Comparison of ENCODE assay signal across 8 cellular contexts in genomic region chr2:216497808-216498366, GRCh38. TPM values are rescaled to one million over a fixed set of nuclear protein-coding genes. Genes with fewer than 3 reads are reported as not detected.
A peak's percentile ranks its signal among the peaks of the same experiment; 100 is the strongest.
DNase-seq lines count a peak whose midpoint lies in the region; ATAC-seq and TF ChIP-seq lines count a peak whose summit lies in the region.

No MANE protein-coding gene starts in this region.

- H3K4me3 ChIP-seq in lower lobe of right lung: peak overlapping the region; percentile 90
- H3K4me3 ChIP-seq in upper lobe of right lung: peak overlapping the region; percentile 83

- H3K36me3 Mint-ChIP-seq in activated T-cell treated with anti-CD3 and anti-CD28 coated beads, Interleukin-2, amount 50 U/mL, for 72 hours (ENCODE audit: insufficient read depth in 2 of 2): peaks cover 15 to 39% of the 10 kb centered on the region in 2 donors
- H3K36me3 Mint-ChIP-seq in brain: peaks cover 41% of the 10 kb centered on the region

- H3K27me3 Mint-ChIP-seq in activated T-cell treated with anti-CD3 and anti-CD28 coated beads, Interleukin-2, amount 50 U/mL, for 72 hours (ENCODE audit: low read depth): no peaks in the 10 kb centered on the region
- peaks cover 12% of the 10 kb centered on the region for H3K27me3 Mint-ChIP-seq in brain

- H3K27ac Mint-ChIP-seq in activated T-cell treated with anti-CD3 and anti-CD28 coated beads, Interleukin-2, amount 50 U/mL, for 72 hours: peak overlapping the region; percentile 91
- peak overlapping the region; percentile 97 to 99 (median 99) for H3K27ac Mint-ChIP-seq in brain

- H3K4me1 Mint-ChIP-seq in activated T-cell treated with anti-CD3 and anti-CD28 coated beads, Interleukin-2, amount 50 U/mL, for 72 hours (ENCODE audit: low read depth): peaks cover 57% of the 10 kb centered on the region
- H3K4me1 Mint-ChIP-seq in brain: peaks cover 65% of the 10 kb centered on the region

- H3K36me3 ChIP-seq in lower lobe of right lung (peaks cover 35% of the 10 kb centered on the region), upper lobe of right lung (peaks cover 33% of the 10 kb centered on the region)

- H3K9me3 ChIP-seq in lower lobe of right lung (no peaks in the 10 kb centered on the region), upper lobe of right lung (no peaks in the 10 kb centered on the region)

- no peaks in the 10 kb centered on the region for H3K9me3 Mint-ChIP-seq in activated T-cell treated with anti-CD3 and anti-CD28 coated beads, Interleukin-2, amount 50 U/mL, for 72 hours
- peaks cover 0 to 5% (median 0%) of the 10 kb centered on the region in 5 experiments for H3K9me3 Mint-ChIP-seq in brain

- intact Hi-C loops in lower lobe of right lung (cut with DNase I): no loop called here
- intact Hi-C loops in upper lobe of right lung (cut with DNase I): no loop called here

- H3K27ac ChIP-seq in lower lobe of right lung: peak overlapping the region; percentile 86
- H3K27ac ChIP-seq in upper lobe of right lung: peak overlapping the region; percentile 83

- H3K4me1 ChIP-seq in lower lobe of right lung: peaks cover 27% of the 10 kb centered on the region
- peaks cover 15% of the 10 kb centered on the region for H3K4me1 ChIP-seq in upper lobe of right lung

- peak overlapping the region; percentile 87 to 94 for H3K4me3 Mint-ChIP-seq in activated T-cell treated with anti-CD3 and anti-CD28 coated beads, Interleukin-2, amount 50 U/mL, for 72 hours
- peak overlapping the region; percentile 94 to 98 (median 98) for H3K4me3 Mint-ChIP-seq in brain

- no peak for ATAC-seq in activated T-cell treated with anti-CD3 and anti-CD28 coated beads, Interleukin-2, amount 50 U/mL, for 72 hours (replicated peaks in 1 of 2)
- ATAC-seq in lower lobe of right lung (peak in 1 of 2 donors; percentile 2), upper lobe of right lung (no peak), HG03571 (IDR thresholded peaks at IDR 0.05; ENCODE audit: unreplicated experiment) (no peak), HG03378 (IDR thresholded peaks at IDR 0.05; ENCODE audit: unreplicated experiment) (no peak), HG02642 (IDR thresholded peaks at IDR 0.05; ENCODE audit: poor library complexity, unreplicated experiment) (no peak)

- no peak for DNase-seq in activated T-cell treated with anti-CD3 and anti-CD28 coated beads, Interleukin-2, amount 50 U/mL, for 72 hours
- DNase-seq in activated T-cell treated with anti-CD3 and anti-CD28 coated beads for 4 hours: no peak
- DNase-seq in lower lobe of right lung: no peak
- no peak for DNase-seq in upper lobe of right lung

- TF ChIP-seq CTCF in brain (conservative IDR thresholded peaks at IDR 0.05): no peak
- no peak for TF ChIP-seq CTCF in lower lobe of right lung (IDR thresholded peaks at IDR 0.05)
- no peak for TF ChIP-seq CTCF in upper lobe of right lung (IDR thresholded peaks at IDR 0.05)

- H3K27me3 ChIP-seq in lower lobe of right lung (ENCODE audit: low read depth) (no peaks in the 10 kb centered on the region), upper lobe of right lung (no peaks in the 10 kb centered on the region)

RNA-seq across cellular contexts. Expression of gene RPL37A, which starts 0.8 kb away (rescaled TPM):
- total RNA-seq in activated T-cell treated with anti-CD3 and anti-CD28 coated beads, Interleukin-2, amount 50 U/mL, for 72 hours: 1,000 to 10,000 TPM; 3,626 to 3,861 TPM
- polyA plus RNA-seq in brain (ENCODE audit: insufficient read depth, low read depth, low replicate concordance): 6,566 TPM
- total RNA-seq in lower lobe of right lung (1,974 TPM), upper lobe of right lung (1,932 TPM)
